Comparison of ENCODE assay signal across 8 cellular contexts in genomic region chr4:54228064-54228527, GRCh38. TPM values are rescaled to one million over a fixed set of nuclear protein-coding genes. Genes with fewer than 3 reads are reported as not detected.
DNase-seq lines count a peak whose midpoint lies in the region; ATAC-seq and TF ChIP-seq lines count a peak whose summit lies in the region.

No MANE protein-coding gene starts in this region.

- no peak overlapping the region for H3K9ac ChIP-seq in liver (ENCODE audit: low read depth in 1 of 2, low read length in 2 of 2)

- 4% methylated on average over 29 of the region's 29 CpGs for WGBS in liver

- peak overlapping the region; percentile 81 for H3K4me3 ChIP-seq in coronary artery
- H3K4me3 ChIP-seq in liver (ENCODE audit: low read depth in 1 of 3, low read length in 3 of 3), result peak overlapping the region in 2 of 3 donors; percentile 4 to 48

- peaks cover 18 to 58% (median 43%) of the 10 kb centered on the region in 4 donors for H3K4me1 ChIP-seq in liver (ENCODE audit: control insufficient read depth in 4 of 4, insufficient read depth in 4 of 4, low read length in 3 of 4)

- peaks cover 8% of the 10 kb centered on the region for H3K36me3 Mint-ChIP-seq in stimulated activated effector memory CD8-positive, alpha-beta T cell treated with anti-CD3 and anti-CD28 coated beads, Interleukin-12 subunit alpha, Interleukin-12 subunit beta, amount 100 ng/mL, for 72 hours

- TF ChIP-seq RAD21 in liver (IDR thresholded peaks at IDR 0.05), result peak; percentile 86 to 90

- H3K36me3 ChIP-seq in liver (ENCODE audit: control insufficient read depth in 4 of 4, insufficient read depth in 3 of 4, low read depth in 1 of 4, low read length in 3 of 4), result no peaks in the 10 kb centered on the region

- no peaks in the 10 kb centered on the region for H3K9me3 ChIP-seq in liver (ENCODE audit: control insufficient read depth in 4 of 4, low read length in 3 of 4)

- peak; percentile 80 for DNase-seq in ELR (ENCODE audit: low read depth)
- peak; percentile 68 for DNase-seq in SK-MEL-5 (ENCODE audit: low read depth, low spot score)
- peak; percentile 85 for DNase-seq in coronary artery (ENCODE audit: low spot score)
- DNase-seq in stimulated activated effector memory CD8-positive, alpha-beta T cell treated with anti-CD3 and anti-CD28 coated beads, Interleukin-12 subunit alpha, Interleukin-12 subunit beta, amount 100 ng/mL, for 72 hours (ENCODE audit: low spot score in 2 of 2), result peak; percentile 24 to 62
- no peak for DNase-seq in NCI-H187 treated with DMSO at 0.1 percent for 48 hours (lab: John Stamatoyannopoulos, UW)

- peaks cover 50% of the 10 kb centered on the region for H3K4me1 Mint-ChIP-seq in stimulated activated effector memory CD8-positive, alpha-beta T cell treated with anti-CD3 and anti-CD28 coated beads, Interleukin-12 subunit alpha, Interleukin-12 subunit beta, amount 100 ng/mL, for 72 hours

- H3K9me3 Mint-ChIP-seq in stimulated activated effector memory CD8-positive, alpha-beta T cell treated with anti-CD3 and anti-CD28 coated beads, Interleukin-12 subunit alpha, Interleukin-12 subunit beta, amount 100 ng/mL, for 72 hours, result no peaks in the 10 kb centered on the region

- TF ChIP-seq CTCF in coronary artery (IDR thresholded peaks at IDR 0.05), result peak; percentile 56
- TF ChIP-seq CTCF in liver (IDR thresholded peaks at IDR 0.05; ENCODE audit: low read depth, low read length, missing input control), result peak; percentile 63

- H3K27ac Mint-ChIP-seq in stimulated activated effector memory CD8-positive, alpha-beta T cell treated with anti-CD3 and anti-CD28 coated beads, Interleukin-12 subunit alpha, Interleukin-12 subunit beta, amount 100 ng/mL, for 72 hours, result no peak overlapping the region

- peak overlapping the region; percentile 85 to 88 for H3K27ac ChIP-seq in coronary artery
- peak overlapping the region; percentile 35 to 68 for H3K27ac ChIP-seq in liver (ENCODE audit: low read depth in 1 of 2, low read length in 2 of 2)

- H3K4me3 Mint-ChIP-seq in stimulated activated effector memory CD8-positive, alpha-beta T cell treated with anti-CD3 and anti-CD28 coated beads, Interleukin-12 subunit alpha, Interleukin-12 subunit beta, amount 100 ng/mL, for 72 hours, result peak overlapping the region; percentile 64

- in situ Hi-C loops in SK-MEL-5 (cut with HindIII; ENCODE audit: low pct_unique_long_range_greater_than_20kb, low sequenced_read_pairs), result no loop called here

- ATAC-seq in HG02588 (IDR thresholded peaks at IDR 0.05; ENCODE audit: unreplicated experiment) (peak; percentile 42), GM19395 (IDR thresholded peaks at IDR 0.05; ENCODE audit: unreplicated experiment) (no peak)
- peak; percentile 47 for ATAC-seq in stimulated activated effector memory CD8-positive, alpha-beta T cell treated with anti-CD3 and anti-CD28 coated beads, Interleukin-12 subunit alpha, Interleukin-12 subunit beta, amount 100 ng/mL, for 72 hours

- peaks cover 2 to 14% (median 5%) of the 10 kb centered on the region in 4 donors for H3K27me3 ChIP-seq in liver (ENCODE audit: control insufficient read depth in 4 of 4, insufficient read depth in 4 of 4, low read length in 3 of 4)

TF ChIP-seq in liver, 16 proteins besides CTCF, POLR2A, EP300 and RAD21:
- TF ChIP-seq ATF3 (IDR thresholded peaks at IDR 0.05), result no peak
- no peak for TF ChIP-seq ZBTB33 (IDR thresholded peaks at IDR 0.05)
- no peak for TF ChIP-seq MAX (IDR thresholded peaks at IDR 0.05)
- no peak for TF ChIP-seq RXRA (IDR thresholded peaks at IDR 0.05)
- TF ChIP-seq YY1 (IDR thresholded peaks at IDR 0.05), result no peak
- TF ChIP-seq FOXA2 (IDR thresholded peaks at IDR 0.05), result no peak
- no peak for TF ChIP-seq HNF4G (IDR thresholded peaks at IDR 0.05)

RNA-seq across cellular contexts. Expression of gene PDGFRA, which starts 1.0 kb away (rescaled TPM):
- total RNA-seq in SK-MEL-5 (2014; rRNA removed; shearing (Covaris generic)), result 0.96 and 1.3 TPM in 2 replicates
- polyA plus RNA-seq in SK-MEL-5 (2015; cell fraction: cytosol; rRNA removed), result 1.4 and 4.3 TPM in 2 replicates
- 0.51 and 1.1 TPM in 2 replicates for polyA plus RNA-seq in SK-MEL-5 (2015; cell fraction: nucleus; rRNA removed)
- total RNA-seq in liver, result 10 to 100 TPM in 1 of 2 donors, 1 to 10 TPM in 1; 6.5 to 37.0 TPM
- polyA plus RNA-seq in liver, result 1 to 10 TPM; 6.5 to 8.7 TPM
